ENCODE assay signal across 7 cellular contexts in genomic region chr2:156340818-156341481, GRCh38.
DNase-seq lines count a peak whose midpoint lies in the region; ATAC-seq and TF ChIP-seq lines count a peak whose summit lies in the region.

No MANE protein-coding gene starts in this region.

- H3K9me3 ChIP-seq in HAP-1, result no peaks in the 10 kb centered on the region

- H3K27ac Mint-ChIP-seq in stimulated activated effector memory CD8-positive, alpha-beta T cell treated with anti-CD3 and anti-CD28 coated beads, Interleukin-12 subunit alpha, Interleukin-12 subunit beta, amount 100 ng/mL, for 72 hours, result peak overlapping the region; percentile 98

- peaks cover 21% of the 10 kb centered on the region for H3K4me1 Mint-ChIP-seq in stimulated activated effector memory CD8-positive, alpha-beta T cell treated with anti-CD3 and anti-CD28 coated beads, Interleukin-12 subunit alpha, Interleukin-12 subunit beta, amount 100 ng/mL, for 72 hours

- peaks cover 54% of the 10 kb centered on the region for H3K4me1 ChIP-seq in HAP-1

- no peaks in the 10 kb centered on the region for H3K9me3 Mint-ChIP-seq in stimulated activated effector memory CD8-positive, alpha-beta T cell treated with anti-CD3 and anti-CD28 coated beads, Interleukin-12 subunit alpha, Interleukin-12 subunit beta, amount 100 ng/mL, for 72 hours

- H3K27me3 ChIP-seq in HAP-1 (ENCODE audit: low read depth), result no peaks in the 10 kb centered on the region

- H3K36me3 ChIP-seq in HAP-1 (replicated peaks), result no peaks in the 10 kb centered on the region

- peaks cover 13% of the 10 kb centered on the region for H3K36me3 Mint-ChIP-seq in stimulated activated effector memory CD8-positive, alpha-beta T cell treated with anti-CD3 and anti-CD28 coated beads, Interleukin-12 subunit alpha, Interleukin-12 subunit beta, amount 100 ng/mL, for 72 hours

- in situ Hi-C loops in HAP-1 (cut with MboI; ENCODE audit: low sequenced_read_pairs), result loop anchor here (25.0 kb wide), 2 partner anchors 246 to 546 kb away; no protein-coding TSS in a partner anchor

- TF ChIP-seq CTCF in GM10266 (IDR thresholded peaks at IDR 0.05; ENCODE audit: control insufficient read depth, insufficient read depth, low read depth, missing control alignments), result no peak

- peak overlapping the region; percentile 86 for H3K4me3 ChIP-seq in HAP-1

- peak; percentile 22 for DNase-seq in GM10266 (ENCODE audit: extremely low spot score)
- peak in 1 of 2 experiments; percentile 18 for DNase-seq in HAP-1 (ENCODE audit: low spot score in 2 of 2)
- peak; percentile 74 for DNase-seq in NCI-H748 (lab: John Stamatoyannopoulos, UW; ENCODE audit: unreplicated experiment)
- peak; percentile 15 for DNase-seq in amniotic epithelial cell (ENCODE audit: low read depth)
- peak; percentile 31 for DNase-seq in iris pigment epithelial cell (ENCODE audit: low read depth)
- peak in 1 of 2 donors; percentile 70 for DNase-seq in stimulated activated effector memory CD8-positive, alpha-beta T cell treated with anti-CD3 and anti-CD28 coated beads, Interleukin-12 subunit alpha, Interleukin-12 subunit beta, amount 100 ng/mL, for 72 hours (ENCODE audit: low spot score in 2 of 2)
- no peak for DNase-seq in HuH-7 (ENCODE audit: low spot score)

- peak; percentile 5 for ATAC-seq in stimulated activated effector memory CD8-positive, alpha-beta T cell treated with anti-CD3 and anti-CD28 coated beads, Interleukin-12 subunit alpha, Interleukin-12 subunit beta, amount 100 ng/mL, for 72 hours

- peak overlapping the region; percentile 85 for H3K4me3 Mint-ChIP-seq in stimulated activated effector memory CD8-positive, alpha-beta T cell treated with anti-CD3 and anti-CD28 coated beads, Interleukin-12 subunit alpha, Interleukin-12 subunit beta, amount 100 ng/mL, for 72 hours
